Comparison of ENCODE assay signal across 10 cellular contexts in genomic region chr15:66763186-66764066, GRCh38.
DNase-seq lines count a peak whose midpoint lies in the region; ATAC-seq and TF ChIP-seq lines count a peak whose summit lies in the region.
"Had no signal": no experiment of that assay in that cellular context is flagged by ENCODE, and none has a peak within 500 bp of the region (broad histone marks: within the 10 kb centered on the region; RNA-seq: fewer than 3 reads in every experiment).

No MANE protein-coding gene starts in this region.

- peak; percentile 81 for DNase-seq in astrocyte of the hippocampus (ENCODE audit: low read depth, low spot score)
- peak; percentile 62 to 75 (median 67) for DNase-seq in right lobe of liver
- peak in 29 of 49 donors; percentile 5 to 80 (median 26) for DNase-seq in substantia nigra (lab: John Stamatoyannopoulos, UW)
- no peak for DNase-seq in activated CD4-positive, CD25-positive, alpha-beta regulatory T cell (lab: John Stamatoyannopoulos, UW)
- DNase-seq in NCI-H526 treated with DMSO at 0.1 percent for 48 hours (lab: John Stamatoyannopoulos, UW): no peak
- DNase-seq: MM.1S; stimulated activated CD4-positive, alpha-beta T cell treated with anti-CD3 and anti-CD28 coated beads, Interleukin-4, amount 100 ng/mL, for 1 hour had no signal

- 60% methylated on average over 4 of the region's 23 CpGs for WGBS in right lobe of liver (ENCODE audit: insufficient coverage, low coverage, low lambda C conversion rate, missing lambda C conversion rate)

- no peak for TF ChIP-seq RAD21 in Ishikawa (IDR thresholded peaks at IDR 0.05; ENCODE audit: low read depth)

- no peaks in the 10 kb centered on the region for H3K9me3 ChIP-seq in right lobe of liver

- peaks cover 2 to 56% (median 14%) of the 10 kb centered on the region in 4 donors for H3K4me1 ChIP-seq in right lobe of liver

- peak overlapping the region in 2 of 3 donors; percentile 37 to 65 for H3K27ac ChIP-seq in right lobe of liver
- no peak overlapping the region for H3K27ac ChIP-seq in substantia nigra (ENCODE audit: low read depth, low read length, poor library complexity, severe bottlenecking)

- no peak overlapping the region for H3K4me3 ChIP-seq in right lobe of liver

- intact Hi-C loops in right lobe of liver (cut with DNase I): loop anchor here in 1 of 2 donors (10.0 kb wide), 1 partner anchor 59 kb away; the partner anchor contains the start of gene SMAD6

- peak; percentile 92 for TF ChIP-seq EP300 in Ishikawa (IDR thresholded peaks at IDR 0.05; ENCODE audit: borderline replicate concordance)

- ATAC-seq in right lobe of liver (peak; percentile 2 to 38 (median 18)), HG03108 (IDR thresholded peaks at IDR 0.05; ENCODE audit: unreplicated experiment) (no peak), HG03196 (IDR thresholded peaks at IDR 0.05; ENCODE audit: unreplicated experiment) (no peak)

- H3K36me3 ChIP-seq in right lobe of liver: no peaks in the 10 kb centered on the region

- H3K27me3 ChIP-seq in right lobe of liver: no peaks in the 10 kb centered on the region

- TF ChIP-seq CTCF in right lobe of liver (IDR thresholded peaks at IDR 0.05): no peak

- TF ChIP-seq POLR2A in right lobe of liver (IDR thresholded peaks at IDR 0.05): no peak

TF ChIP-seq in Ishikawa, 13 proteins besides CTCF, POLR2A, EP300 and RAD21:
- TF ChIP-seq REST (IDR thresholded peaks at IDR 0.05; ENCODE audit: low read depth): no peak
- peak; percentile 81 for TF ChIP-seq TEAD4 (IDR thresholded peaks at IDR 0.05)
- peak; percentile 78 for TF ChIP-seq USF1 (IDR thresholded peaks at IDR 0.05)
- TF ChIP-seq NFIC (IDR thresholded peaks at IDR 0.05): peak; percentile 98
- peak; percentile 57; the same call in 1 of the 2 replicates for TF ChIP-seq FOXM1 (IDR thresholded peaks at IDR 0.05; ENCODE audit: borderline replicate concordance, low read depth)
- TF ChIP-seq TCF12 (IDR thresholded peaks at IDR 0.05; ENCODE audit: low read depth): peak; percentile 90
- peak; percentile 91 for TF ChIP-seq MAX (IDR thresholded peaks at IDR 0.05)
- TF ChIP-seq CEBPB (IDR thresholded peaks at IDR 0.05): no peak; the same call in 1 of the 2 replicates
- TF ChIP-seq ZBTB7A (IDR thresholded peaks at IDR 0.05; ENCODE audit: low read depth): peak; percentile 68
- TF ChIP-seq EGR1 (IDR thresholded peaks at IDR 0.05): no peak
- TF ChIP-seq TAF1 (IDR thresholded peaks at IDR 0.05; ENCODE audit: low read depth): no peak
- no peak for TF ChIP-seq CREB1 (IDR thresholded peaks at IDR 0.05; ENCODE audit: low read depth)
- peak; percentile 62 for TF ChIP-seq YY1 (IDR thresholded peaks at IDR 0.05; ENCODE audit: low read depth)

Comparison
In these comparisons a context has a peak if more than half of its experiments do, and no peak if none do; other contexts are left out.
1. DNase-seq: peak in astrocyte of the hippocampus (single experiment), right lobe of liver (3 of 3) and substantia nigra (29 of 49); none in activated CD4-positive, CD25-positive, alpha-beta regulatory T cell (0 of 4) and NCI-H526 treated with DMSO at 0.1 percent for 48 hours (single experiment).
2. ATAC-seq: peak in right lobe of liver (4 of 4); none in HG03108 (single experiment) and HG03196 (single experiment).